In the genomic region with DNA sequence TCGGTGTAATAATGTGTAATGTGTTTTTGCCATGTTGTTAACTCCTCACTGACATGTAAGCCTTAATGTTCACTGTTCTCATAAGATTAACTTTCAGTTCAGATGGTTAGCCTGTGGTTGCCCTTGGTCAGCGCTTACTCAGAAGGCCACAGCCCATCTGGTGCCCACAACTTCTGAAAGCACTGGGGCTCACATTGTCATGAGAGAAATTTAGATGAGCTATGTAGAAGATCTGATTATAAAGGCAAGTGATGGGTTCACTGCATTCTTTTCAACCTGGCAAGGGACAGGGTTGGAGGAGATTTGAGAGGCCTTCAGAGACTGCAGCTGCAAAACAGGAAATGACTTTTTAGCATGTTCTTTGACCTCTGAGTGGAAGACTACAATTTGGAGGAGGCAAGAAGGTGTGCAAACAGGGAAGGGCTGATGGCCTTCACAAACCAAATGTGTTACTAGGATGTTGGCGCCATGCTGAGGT, we compare ENCODE assay signal across 10 cellular contexts.
A peak's percentile ranks its signal among the peaks of the same experiment; 100 is the strongest.
DNase-seq lines count a peak whose midpoint lies in the region; ATAC-seq and TF ChIP-seq lines count a peak whose summit lies in the region.
"Had no signal": no experiment of that assay in that cellular context is flagged by ENCODE, and none has a peak within 500 bp of the region (broad histone marks: within the 10 kb centered on the region; RNA-seq: fewer than 3 reads in every experiment).

No MANE protein-coding gene starts in this region.

- no peak overlapping the region for H3K4me3 ChIP-seq in OCI-LY7 (ENCODE audit: low read depth, low read length, poor library complexity, severe bottlenecking)
- H3K4me3 ChIP-seq in brain microvascular endothelial cell (ENCODE audit: low read depth, low read length), result no peak overlapping the region

- no peaks in the 10 kb centered on the region for H3K36me3 ChIP-seq in OCI-LY7 (ENCODE audit: insufficient read depth, low read length)
- no peaks in the 10 kb centered on the region for H3K36me3 ChIP-seq in brain microvascular endothelial cell (replicated peaks)

- H4K20me1 ChIP-seq in OCI-LY7 (ENCODE audit: insufficient read depth, low read length), result no peaks in the 10 kb centered on the region

- H3K4me1 Mint-ChIP-seq in activated CD4-positive, alpha-beta T cell treated with anti-CD3 and anti-CD28 coated beads, Interleukin-2, amount 10 ng/mL, durations not matched to agents 24 days and 14 days, result peaks cover 28% of the 10 kb centered on the region

- ATAC-seq in sciatic nerve, result peak; percentile 54
- no peak for ATAC-seq in HG02938 (IDR thresholded peaks at IDR 0.05; ENCODE audit: unreplicated experiment)
- no peak for ATAC-seq in Right ventricle myocardium inferior

- H3K9me2 ChIP-seq in OCI-LY7 (ENCODE audit: insufficient read depth, low read length), result no peaks in the 10 kb centered on the region

- H3K27me3 Mint-ChIP-seq in activated CD4-positive, alpha-beta T cell treated with anti-CD3 and anti-CD28 coated beads, Interleukin-2, amount 10 ng/mL, durations not matched to agents 24 days and 14 days, result no peaks in the 10 kb centered on the region

- peak overlapping the region; percentile 61 for H2AFZ ChIP-seq in OCI-LY7 (ENCODE audit: low read length)

- H3K4me3 Mint-ChIP-seq in activated CD4-positive, alpha-beta T cell treated with anti-CD3 and anti-CD28 coated beads, Interleukin-2, amount 10 ng/mL, durations not matched to agents 24 days and 14 days, result no peak overlapping the region

- peaks cover 9% of the 10 kb centered on the region for H3K36me3 Mint-ChIP-seq in activated CD4-positive, alpha-beta T cell treated with anti-CD3 and anti-CD28 coated beads, Interleukin-2, amount 10 ng/mL, durations not matched to agents 24 days and 14 days (ENCODE audit: low read depth)

- no peaks in the 10 kb centered on the region for H3K79me2 ChIP-seq in OCI-LY7 (ENCODE audit: insufficient read depth, low read depth, low read length)

- no peaks in the 10 kb centered on the region for H3K27me3 ChIP-seq in brain microvascular endothelial cell (replicated peaks)

- in situ Hi-C loops in brain microvascular endothelial cell (cut with HindIII; ENCODE audit: low pct_ligation_motif_present, low sequenced_read_pairs), result no loop called here

- no peak overlapping the region for H3K4me2 ChIP-seq in OCI-LY7 (ENCODE audit: low read length)

- BruUV-seq in OCI-LY7 (replicated peaks; lab: Mats Ljungman, UMichigan), result no TSS peak

- POLR2A ChIA-PET in OCI-LY7 (lab: Charles Lee), result no interaction called here

- H3K9me3 Mint-ChIP-seq in activated CD4-positive, alpha-beta T cell treated with anti-CD3 and anti-CD28 coated beads, Interleukin-2, amount 10 ng/mL, durations not matched to agents 24 days and 14 days, result peaks cover 13% of the 10 kb centered on the region

- CTCF ChIA-PET in OCI-LY7 (lab: Charles Lee; ENCODE audit: unreplicated experiment), result no interaction called here

- H3K27ac Mint-ChIP-seq in activated CD4-positive, alpha-beta T cell treated with anti-CD3 and anti-CD28 coated beads, Interleukin-2, amount 10 ng/mL, durations not matched to agents 24 days and 14 days, result peak overlapping the region; percentile 48

- DNase-seq in activated CD4-positive, alpha-beta T cell treated with anti-CD3 and anti-CD28 coated beads, Interleukin-2, amount 10 ng/mL, durations not matched to agents 24 days and 14 days, result no peak
- no peak for DNase-seq in activated CD4-positive, alpha-beta T cell treated with anti-CD3 and anti-CD28 coated beads, Interleukin-2, amount 50 U/mL, for 4 hours
- DNase-seq in OCI-LY7 (ENCODE audit: low spot score), result peak; percentile 57
- DNase-seq in brain microvascular endothelial cell, result peak; percentile 35
- DNase-seq in sciatic nerve (ENCODE audit: low spot score), result no peak
- no peak for DNase-seq in GF-D8 (lab: John Stamatoyannopoulos, UW)
- no peak for DNase-seq in Right ventricle myocardium inferior (ENCODE audit: missing footprints)
- DNase-seq: NCI-H2081 treated with DMSO at 0.1 percent for 48 hours, SHP77 treated with DMSO at 0.1 percent for 48 hours had no signal

- H3K4me1 ChIP-seq in OCI-LY7 (ENCODE audit: insufficient read depth, low read length, poor library complexity, severe bottlenecking), result peaks cover 10% of the 10 kb centered on the region

- H3K9me3 ChIP-seq in OCI-LY7 (ENCODE audit: low read length), result no peaks in the 10 kb centered on the region

- intact Hi-C loops in activated CD4-positive, alpha-beta T cell treated with anti-CD3 and anti-CD28 coated beads, Interleukin-2, amount 10 ng/mL, durations not matched to agents 24 days and 14 days (cut with micrococcal nuclease), result no loop called here
- intact Hi-C loops in OCI-LY7 (cut with micrococcal nuclease; ENCODE audit: unreplicated experiment), result no loop called here
- intact Hi-C loops in sciatic nerve (cut with DNase I), result no loop called here
- intact Hi-C loops in Right ventricle myocardium inferior (cut with DNase I), result no loop called here

- H3K27ac ChIP-seq in OCI-LY7 (ENCODE audit: low read depth, low read length, poor library complexity, severe bottlenecking) (no peak overlapping the region), brain microvascular endothelial cell (no peak overlapping the region)

- TF ChIP-seq CTCF in OCI-LY7 (conservative IDR thresholded peaks at IDR 0.05; ENCODE audit: low read length) (no peak), brain microvascular endothelial cell (IDR thresholded peaks at IDR 0.05; ENCODE audit: low read depth, low read length, missing control alignments) (no peak)

Comparison
In these comparisons a context has a peak if more than half of its experiments do, and no peak if none do; other contexts are left out.
1. DNase-seq: peak in OCI-LY7 (single experiment) and brain microvascular endothelial cell (single experiment); none in activated CD4-positive, alpha-beta T cell treated with anti-CD3 and anti-CD28 coated beads, Interleukin-2, amount 10 ng/mL, durations not matched to agents 24 days and 14 days (single experiment), activated CD4-positive, alpha-beta T cell treated with anti-CD3 and anti-CD28 coated beads, Interleukin-2, amount 50 U/mL, for 4 hours (0 of 2), sciatic nerve (single experiment), GF-D8 (single experiment) and Right ventricle myocardium inferior (single experiment).